Comparison of ENCODE assay signal across 8 cellular contexts in the genomic region with DNA sequence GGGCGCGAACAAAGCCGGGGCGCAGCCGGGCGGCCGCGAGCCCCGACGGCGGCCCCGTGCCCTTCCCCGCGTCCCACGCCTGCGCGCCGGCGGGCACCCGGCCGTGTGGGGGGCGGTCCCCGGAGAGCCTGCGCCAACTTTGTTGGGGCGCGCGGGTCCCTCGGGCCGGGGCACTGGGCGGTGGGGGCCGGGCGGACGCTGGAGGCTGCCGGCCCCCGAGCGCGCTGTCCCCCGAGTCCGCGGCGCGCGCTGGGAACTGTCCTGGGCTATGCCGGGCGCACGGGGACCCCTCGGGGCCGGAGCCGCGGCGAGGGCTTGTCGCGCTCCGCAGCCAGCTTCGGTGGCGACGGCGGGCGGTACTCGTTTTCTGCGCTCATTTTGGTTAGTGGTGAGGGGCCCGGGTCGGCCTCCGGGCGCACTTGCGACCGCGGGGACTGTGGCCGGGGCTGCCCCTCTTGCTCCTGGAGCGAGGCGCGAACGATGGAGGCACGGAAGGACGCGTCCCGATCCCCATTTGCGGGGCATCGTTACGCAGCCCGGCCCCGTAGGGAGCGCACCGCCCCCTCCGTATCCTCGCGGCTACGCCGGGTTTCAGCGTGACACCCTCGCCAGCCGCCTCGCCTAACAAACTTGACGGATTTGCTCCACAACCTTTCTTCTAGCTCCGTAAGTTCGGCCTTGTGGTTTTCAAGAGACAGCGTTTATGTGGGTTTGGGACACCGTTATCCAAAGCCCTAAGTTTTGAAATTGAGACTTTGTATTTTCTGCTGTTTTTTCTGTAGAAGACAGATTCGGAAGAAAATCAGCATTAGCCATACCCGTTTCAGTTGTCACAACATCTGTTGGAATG. TPM values are rescaled to one million over a fixed set of nuclear protein-coding genes. Genes with fewer than 3 reads are reported as not detected.
A peak's percentile ranks its signal among the peaks of the same experiment; 100 is the strongest.
DNase-seq lines count a peak whose midpoint lies in the region; ATAC-seq, FAIRE-seq and TF ChIP-seq lines count a peak whose summit lies in the region.

No MANE protein-coding gene starts in this region.

- H3K36me3 ChIP-seq in PC-3 (ENCODE audit: low read depth, low read length) (peaks cover 22% of the 10 kb centered on the region), ovary (no peaks in the 10 kb centered on the region)

- H3K4me1 ChIP-seq in A549 = peaks cover 18% of the 10 kb centered on the region
- H3K4me1 ChIP-seq in PC-3 (ENCODE audit: insufficient read depth, low read length) = peaks cover 24% of the 10 kb centered on the region
- H3K4me1 ChIP-seq in ovary (ENCODE audit: insufficient read depth) = peaks cover 17% of the 10 kb centered on the region

- TF ChIP-seq RAD21 in A549 (conservative IDR thresholded peaks at IDR 0.05 in 1 of 2, IDR thresholded peaks at IDR 0.05 in 1 of 2) = no peak; a peak in 1 of 5 replicates

- TF ChIP-seq EP300 in A549 (IDR thresholded peaks at IDR 0.05) (no peak), ovary (IDR thresholded peaks at IDR 0.05) (no peak)

- H2AFZ ChIP-seq in PC-3 (ENCODE audit: low read length) = peak overlapping the region; percentile 30; the same call in 1 of the 2 replicates

- BruUV-seq in PC-3 (replicated peaks; lab: Mats Ljungman, UMichigan) = no TSS peak

- POLR2A ChIA-PET in A549 (lab: Yijun Ruan, JAX) (interaction anchor here (2.5 kb wide), 1 partner anchor 23 kb away, joined by 12 read pairs; a partner anchor contains a TSS), PC-3 (lab: Charles Lee; ENCODE audit: unreplicated experiment) (interaction anchor here (0.6 kb wide), 1 partner anchor 22 kb away, joined by 5 read pairs; no protein-coding TSS in a partner anchor)

- peak overlapping the region; percentile 98 for H3K27ac ChIP-seq in A549
- H3K27ac ChIP-seq in PC-3 (ENCODE audit: low read length) = no peak overlapping the region
- peak overlapping the region; percentile 98 to 100 for H3K27ac ChIP-seq in ovary

- TF ChIP-seq POLR2A in A549 (IDR thresholded peaks at IDR 0.05; ENCODE audit: low read length) (no peak), ovary (IDR thresholded peaks at IDR 0.05) (no peak)

- no peak for TF ChIP-seq CTCF in A549 (IDR thresholded peaks at IDR 0.05)
- no peak for TF ChIP-seq CTCF in GM13977 (IDR thresholded peaks at IDR 0.05; ENCODE audit: extremely low read depth, insufficient read depth, missing control alignments)
- no peak for TF ChIP-seq CTCF in PC-3 (conservative IDR thresholded peaks at IDR 0.05; ENCODE audit: low read depth, low read length)
- no peak for TF ChIP-seq CTCF in ovary (IDR thresholded peaks at IDR 0.05)

- ATAC-seq in A549 (peak; percentile 48 to 73), HG03064 (IDR thresholded peaks at IDR 0.05; ENCODE audit: low read depth, unreplicated experiment) (peak; percentile 20), PC-3 (peak; percentile 52)

- intact Hi-C loops in PC-3 (cut with micrococcal nuclease) = no loop called here
- intact Hi-C loops in ovary (cut with DNase I) = loop anchor here in 3 of 4 donors (2.0 to 5.0 kb wide), 5 partner anchors 21 to 238 kb away; a partner anchor contains a TSS

- H3K27me3 ChIP-seq in PC-3 (ENCODE audit: low read length) (no peaks in the 10 kb centered on the region), ovary (no peaks in the 10 kb centered on the region)

- no peak for FAIRE-seq in A549 (lab: Jason Lieb, UNC)

- no peaks in the 10 kb centered on the region for H3K9me3 ChIP-seq in A549
- H3K9me3 ChIP-seq in PC-3 (ENCODE audit: low read length) = no peaks in the 10 kb centered on the region
- H3K9me3 ChIP-seq in ovary = no peaks in the 10 kb centered on the region

- no peaks in the 10 kb centered on the region for H3K9me2 ChIP-seq in PC-3 (replicated peaks; ENCODE audit: low read length)

- DNase-seq in A549 (ENCODE audit: low read depth in 1 of 2, low spot score in 1 of 2) (peak; percentile 66 to 68), GM13977 (ENCODE audit: low spot score) (peak; percentile 80), PC-3 (peak; percentile 63), glomerular visceral epithelial cell (ENCODE audit: extremely low spot score) (peak; percentile 59), ovary (peak; percentile 46 to 73 (median 58)), middle frontal gyrus (ENCODE audit: extremely low spot score, low spot score) (no peak)
- peak in 3 of 4 experiments; percentile 13 to 43 (median 35) for DNase-seq in activated naive CD4-positive, alpha-beta T cell (lab: John Stamatoyannopoulos, UW)

- H4K20me1 ChIP-seq in PC-3 (ENCODE audit: low read length) = peaks cover 72% of the 10 kb centered on the region

- no peaks in the 10 kb centered on the region for H3F3A ChIP-seq in PC-3 (ENCODE audit: low read length, unreplicated experiment)

- in situ Hi-C loops in GM13977 (cut with MboI; ENCODE audit: low pct_unique_long_range_greater_than_20kb, low sequenced_read_pairs, unreplicated experiment) = loop anchor here (10.0 kb wide), 1 partner anchor 119 kb away; no protein-coding TSS in a partner anchor

- H3K9ac ChIP-seq in PC-3 (ENCODE audit: low read length) = peak overlapping the region; percentile 46

- H3K4me2 ChIP-seq in A549 (peak overlapping the region; percentile 72), PC-3 (ENCODE audit: low read length) (peak overlapping the region; percentile 89)

- CTCF ChIA-PET in A549 (lab: Yijun Ruan, JAX) = interaction anchor here (0.8 to 1.1 kb wide), 2 partner anchors 17 to 20 kb away, joined by 3 read pairs; no protein-coding TSS in a partner anchor
- CTCF ChIA-PET in PC-3 (lab: Charles Lee) = no interaction called here

- 10% methylated on average over 26 of the region's 100 CpGs for WGBS in A549 (ENCODE audit: missing lambda C conversion rate)
- 0 to 2% (median 1%) methylated on average over 49 to 99 of the region's 100 CpGs for WGBS in ovary, 3 donors

- H3K4me3 ChIP-seq in A549 (peak overlapping the region; percentile 98), PC-3 (ENCODE audit: low read length) (peak overlapping the region; percentile 76), ovary (peak overlapping the region; percentile 68)

- H3K79me2 ChIP-seq in PC-3 (ENCODE audit: low read length) = peaks cover 89% of the 10 kb centered on the region

TF ChIP-seq in A549, 52 proteins besides CTCF, POLR2A, EP300 and RAD21:
- TF ChIP-seq, protein P1, sequence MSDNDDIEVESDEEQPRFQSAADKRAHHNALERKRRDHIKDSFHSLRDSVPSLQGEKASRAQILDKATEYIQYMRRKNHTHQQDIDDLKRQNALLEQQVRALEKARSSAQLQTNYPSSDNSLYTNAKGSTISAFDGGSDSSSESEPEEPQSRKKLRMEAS (IDR thresholded peaks at IDR 0.05) = peak; percentile 81
- TF ChIP-seq PHF8 (IDR thresholded peaks at IDR 0.05; ENCODE audit: borderline replicate concordance, low read depth) (0 out of 2 replicates have a peak, but pooled peaks have one; percentile 40), KDM1A (IDR thresholded peaks at IDR 0.05; ENCODE audit: low read depth) (no peak), MAFK (IDR thresholded peaks at IDR 0.05; ENCODE audit: partially characterized antibody) (no peak)
- TF ChIP-seq, protein P2, sequence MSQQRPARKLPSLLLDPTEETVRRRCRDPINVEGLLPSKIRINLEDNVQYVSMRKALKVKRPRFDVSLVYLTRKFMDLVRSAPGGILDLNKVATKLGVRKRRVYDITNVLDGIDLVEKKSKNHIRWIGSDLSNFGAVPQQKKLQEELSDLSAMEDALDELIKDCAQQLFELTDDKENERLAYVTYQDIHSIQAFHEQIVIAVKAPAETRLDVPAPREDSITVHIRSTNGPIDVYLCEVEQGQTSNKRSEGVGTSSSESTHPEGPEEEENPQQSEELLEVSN (IDR thresholded peaks at IDR 0.05; ENCODE audit: borderline replicate concordance, low read depth) = peak; percentile 50; the same call in 1 of the 2 replicates

RNA-seq across cellular contexts. Expression of a gene that starts 0.6 kb away (rescaled TPM):
- polyA plus RNA-seq in A549 (2011; rRNA removed) (7.4 and 7.5 TPM in 2 replicates), A549 (2017; fragmentation: RNase III; extraction: RNeasy Plus Mini Kit Qiagen cat#74134 plus additional on column Dnase treatment) (12.0 to 13.1 TPM (median 12.9 TPM) in 3 replicates), ovary (1 to 10 TPM; 7.7 to 8.7 TPM)
- polyA plus RNA-seq in A549 (2012; cell fraction: cytosol; rRNA removed) = 14.2 and 19.2 TPM in 2 replicates
- 42.3 and 66.6 TPM in 2 replicates for polyA plus RNA-seq in A549 (2012; cell fraction: nucleus; rRNA removed)
- 8.4 and 12.7 TPM in 2 replicates for polyA minus RNA-seq in A549 (2011; rRNA and poly(A)+ RNA removed)
- total RNA-seq in PC-3 (2014; rRNA removed) (17.9 and 19.1 TPM in 2 replicates), ovary (10 to 100 TPM in 6 of 7 donors, 1 to 10 TPM in 1; 9.5 to 14.3 (median 12.4) TPM)

RNA-seq across cellular contexts. Expression of a gene that starts 1.0 kb away (rescaled TPM):
- polyA plus RNA-seq in A549 (2011; rRNA removed) = 494 and 562 TPM in 2 replicates
- 893 and 1,062 TPM in 2 replicates for polyA plus RNA-seq in A549 (2012; cell fraction: cytosol; rRNA removed)
- 797 and 808 TPM in 2 replicates for polyA plus RNA-seq in A549 (2012; cell fraction: nucleus; rRNA removed)
- 496 to 535 TPM (median 511 TPM) in 3 replicates for polyA plus RNA-seq in A549 (2017; fragmentation: RNase III; extraction: RNeasy Plus Mini Kit Qiagen cat#74134 plus additional on column Dnase treatment)
- polyA minus RNA-seq in A549 (2011; rRNA and poly(A)+ RNA removed) = 208 and 235 TPM in 2 replicates
- total RNA-seq in PC-3 (2014; rRNA removed) = 751 and 808 TPM in 2 replicates
- total RNA-seq in ovary = 100 to 1,000 TPM; 163 to 214 (median 168) TPM
- polyA plus RNA-seq in ovary = 100 to 1,000 TPM; 105 to 212 TPM

RNA-seq across cellular contexts. Expression of a gene that starts 21.9 kb away (rescaled TPM):
- polyA plus RNA-seq in A549 (2011; rRNA removed) = 18.3 and 22.7 TPM in 2 replicates
- polyA plus RNA-seq in A549 (2012; cell fraction: cytosol; rRNA removed) = 29.0 and 41.2 TPM in 2 replicates
- 37.0 and 43.1 TPM in 2 replicates for polyA plus RNA-seq in A549 (2012; cell fraction: nucleus; rRNA removed)
- 26.5 to 28.1 TPM (median 27.7 TPM) in 3 replicates for polyA plus RNA-seq in A549 (2017; fragmentation: RNase III; extraction: RNeasy Plus Mini Kit Qiagen cat#74134 plus additional on column Dnase treatment)
- 19.9 and 20.3 TPM in 2 replicates for polyA minus RNA-seq in A549 (2011; rRNA and poly(A)+ RNA removed)
- 50.1 and 51.8 TPM in 2 replicates for total RNA-seq in PC-3 (2014; rRNA removed)
- 10 to 100 TPM; 21.5 to 62.2 (median 56.1) TPM for total RNA-seq in ovary
- 10 to 100 TPM; 21.7 to 39.8 TPM for polyA plus RNA-seq in ovary

RNA-seq across cellular contexts. Expression of a gene that starts 38.6 kb away (rescaled TPM):
- polyA plus RNA-seq in A549 (2011; rRNA removed) = 21.8 and 21.9 TPM in 2 replicates
- 31.9 and 32.0 TPM in 2 replicates for polyA plus RNA-seq in A549 (2012; cell fraction: cytosol; rRNA removed)
- polyA plus RNA-seq in A549 (2012; cell fraction: nucleus; rRNA removed) = 44.3 and 54.0 TPM in 2 replicates
- 25.3 to 28.7 TPM (median 25.7 TPM) in 3 replicates for polyA plus RNA-seq in A549 (2017; fragmentation: RNase III; extraction: RNeasy Plus Mini Kit Qiagen cat#74134 plus additional on column Dnase treatment)
- 14.9 and 17.7 TPM in 2 replicates for polyA minus RNA-seq in A549 (2011; rRNA and poly(A)+ RNA removed)
- total RNA-seq in PC-3 (2014; rRNA removed) = 33.9 and 40.5 TPM in 2 replicates
- total RNA-seq in ovary = 10 to 100 TPM; 16.2 to 36.9 (median 33.3) TPM
- 10 to 100 TPM; 12.7 to 35.5 TPM for polyA plus RNA-seq in ovary
